1 cellular context compared by ENCODE assay signal in genomic region chr16:72715267-72715666, GRCh38.
TF ChIP-seq lines count a peak whose summit lies in the region.

No MANE protein-coding gene starts in this region.

TF ChIP-seq in K562, 482 proteins besides CTCF, POLR2A, EP300 and RAD21:
- peak; percentile 55; the same call in 1 of the 2 replicates for TF ChIP-seq ZNF316 (IDR thresholded peaks at IDR 0.05)
- TF ChIP-seq ZEB2 (IDR thresholded peaks at IDR 0.05): no peak
- TF ChIP-seq, protein P1, sequence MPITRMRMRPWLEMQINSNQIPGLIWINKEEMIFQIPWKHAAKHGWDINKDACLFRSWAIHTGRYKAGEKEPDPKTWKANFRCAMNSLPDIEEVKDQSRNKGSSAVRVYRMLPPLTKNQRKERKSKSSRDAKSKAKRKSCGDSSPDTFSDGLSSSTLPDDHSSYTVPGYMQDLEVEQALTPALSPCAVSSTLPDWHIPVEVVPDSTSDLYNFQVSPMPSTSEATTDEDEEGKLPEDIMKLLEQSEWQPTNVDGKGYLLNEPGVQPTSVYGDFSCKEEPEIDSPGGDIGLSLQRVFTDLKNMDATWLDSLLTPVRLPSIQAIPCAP (CRISPR knock-in tag; IDR thresholded peaks at IDR 0.05; ENCODE audit: borderline replicate concordance): no peak
- TF ChIP-seq ZBTB9 (CRISPR knock-in tag; IDR thresholded peaks at IDR 0.05): no peak
- no peak for TF ChIP-seq SAFB (IDR thresholded peaks at IDR 0.05; ENCODE audit: borderline replicate concordance, low read depth, low read length)
- peak; percentile 51 for TF ChIP-seq C11orf30 (IDR thresholded peaks at IDR 0.05; ENCODE audit: low read depth)
- TF ChIP-seq MEF2D (tag; conservative IDR thresholded peaks at IDR 0.05; ENCODE audit: low read depth): no peak
- TF ChIP-seq ZNF121 (CRISPR knock-in tag; conservative IDR thresholded peaks at IDR 0.05): no peak
TF ChIP-seq in K562: peak in this region for 2.
